Comparison of ENCODE assay signal across 1 cellular context in genomic region chr1:174414205-174414604, GRCh38.
TF ChIP-seq lines count a peak whose summit lies in the region.

No MANE protein-coding gene starts in this region.

TF ChIP-seq in IMR-90, 13 proteins besides CTCF, POLR2A, EP300 and RAD21:
- TF ChIP-seq, protein P1, sequence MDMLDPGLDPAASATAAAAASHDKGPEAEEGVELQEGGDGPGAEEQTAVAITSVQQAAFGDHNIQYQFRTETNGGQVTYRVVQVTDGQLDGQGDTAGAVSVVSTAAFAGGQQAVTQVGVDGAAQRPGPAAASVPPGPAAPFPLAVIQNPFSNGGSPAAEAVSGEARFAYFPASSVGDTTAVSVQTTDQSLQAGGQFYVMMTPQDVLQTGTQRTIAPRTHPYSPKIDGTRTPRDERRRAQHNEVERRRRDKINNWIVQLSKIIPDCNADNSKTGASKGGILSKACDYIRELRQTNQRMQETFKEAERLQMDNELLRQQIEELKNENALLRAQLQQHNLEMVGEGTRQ (IDR thresholded peaks at IDR 0.05; ENCODE audit: low read depth, low read length), result no peak
- TF ChIP-seq RFX5 (IDR thresholded peaks at IDR 0.05; ENCODE audit: low read depth, low read length) (no peak), MAZ (IDR thresholded peaks at IDR 0.05; ENCODE audit: borderline replicate concordance, low read depth, low read length) (no peak), MAFK (IDR thresholded peaks at IDR 0.05; ENCODE audit: low read depth, low read length) (no peak), SMC3 (IDR thresholded peaks at IDR 0.05; ENCODE audit: low read depth, low read length) (no peak), CEBPB (IDR thresholded peaks at IDR 0.05; ENCODE audit: low read depth, low read length) (no peak), FOS (IDR thresholded peaks at IDR 0.05; ENCODE audit: low read depth, low read length) (no peak), CHD1 (IDR thresholded peaks at IDR 0.05; ENCODE audit: low read depth, low read length) (no peak), BHLHE40 (IDR thresholded peaks at IDR 0.05; ENCODE audit: low read depth, low read length) (no peak), ELK1 (IDR thresholded peaks at IDR 0.05; ENCODE audit: borderline replicate concordance, low read depth, low read length) (no peak)
